27 cellular contexts compared by ENCODE assay signal in genomic region chr19:3323026-3323425, GRCh38. TPM values are rescaled to one million over a fixed set of nuclear protein-coding genes. Genes with fewer than 3 reads are reported as not detected.
DNase-seq lines count a peak whose midpoint lies in the region; ATAC-seq, FAIRE-seq and TF ChIP-seq lines count a peak whose summit lies in the region.
"Had no signal": no experiment of that assay in that cellular context is flagged by ENCODE, and none has a peak within 500 bp of the region (broad histone marks: within the 10 kb centered on the region; RNA-seq: fewer than 3 reads in every experiment).

No MANE protein-coding gene starts in this region.

- no peak overlapping the region for H2AK5ac ChIP-seq in neuronal stem cell (ENCODE audit: low read depth, low read length)

- H2BK5ac ChIP-seq in neuronal stem cell (ENCODE audit: low read length) = no peak overlapping the region

- H3K27me3 ChIP-seq in BLaER1 (no peaks in the 10 kb centered on the region), GM12878 (replicated peaks in 1 of 2; ENCODE audit: control insufficient read depth in 2 of 2, insufficient read depth in 2 of 2, low read length in 1 of 2) (no peaks in the 10 kb centered on the region), neuronal stem cell (ENCODE audit: control insufficient read depth in 3 of 3, insufficient read depth in 3 of 3, low read depth in 1 of 3, low read length in 3 of 3) (peaks cover 0 to under 1% (median 0%) of the 10 kb centered on the region in 3 experiments)

- CTCF ChIA-PET in GM12878 (lab: Yijun Ruan, JAX) = interaction anchor here (0.9 to 1.4 kb wide), 5 partner anchors 18 to 156 kb away, joined by 3 to 7 read pairs (median 5); no protein-coding TSS in a partner anchor

- no peak overlapping the region for H3K4ac ChIP-seq in neuronal stem cell (ENCODE audit: low read length)

- H3K9me3 ChIP-seq in BLaER1 (no peaks in the 10 kb centered on the region), GM12878 (replicated peaks; ENCODE audit: control insufficient read depth, insufficient read depth, low read length) (no peaks in the 10 kb centered on the region), neuronal stem cell (replicated peaks in 1 of 2; ENCODE audit: control insufficient read depth in 2 of 2, insufficient read depth in 1 of 2, low read depth in 1 of 2, low read length in 2 of 2) (no peaks in the 10 kb centered on the region)
- H3K9me3 ChIP-seq: A549, Caco-2, SJSA1 had no signal

- H4K20me1 ChIP-seq in BLaER1 = no peaks in the 10 kb centered on the region
- no peaks in the 10 kb centered on the region for H4K20me1 ChIP-seq in GM12878 (ENCODE audit: control insufficient read depth, insufficient read depth)

- H3K79me2 ChIP-seq in GM12878 (ENCODE audit: control insufficient read depth, insufficient read depth, low read length) = no peaks in the 10 kb centered on the region

- no peak overlapping the region for H4K8ac ChIP-seq in neuronal stem cell (ENCODE audit: low read depth, low read length)

- H3K23ac ChIP-seq in neuronal stem cell (ENCODE audit: low read depth, low read length, poor library complexity) = peak overlapping the region; percentile 10

- H3K4me3 ChIP-seq in BLaER1 (no peak overlapping the region), GM12878 (no peak overlapping the region), neuronal stem cell (ENCODE audit: low read length in 2 of 2) (no peak overlapping the region)
- H3K4me3 ChIP-seq: A549, SJSA1 had no signal

- DNase-seq in GM12892 (ENCODE audit: insufficient read length) = peak; percentile 7
- DNase-seq in GM12878 (ENCODE audit: low read depth, low spot score) = no peak
- no peak for DNase-seq in neuronal stem cell (ENCODE audit: low spot score)
- DNase-seq in DMS 273 treated with DMSO at 0.1 percent for 48 hours (lab: John Stamatoyannopoulos, UW) = no peak
- DNase-seq in middle frontal gyrus (ENCODE audit: extremely low spot score, low spot score) = no peak
- DNase-seq: AML-193; Caco-2; CD8-positive, alpha-beta T cell; DMS79; EL; GDM1; Kasumi-1; NCI-H1105 treated with DMSO at 0.1 percent for 48 hours; NCI-H146; NCI-H1930; NCI-H2227 treated with DMSO at 0.1 percent for 48 hours; NCI-H526 treated with DMSO at 0.1 percent for 48 hours; Right ventricle myocardium superior; RPMI8226 had no signal

- no TSS peak for BruUV-seq in GM12878 (replicated peaks; lab: Mats Ljungman, UMichigan)

- no peak overlapping the region for H2BK15ac ChIP-seq in neuronal stem cell (ENCODE audit: low read length)

- peaks cover 10% of the 10 kb centered on the region for H3K79me1 ChIP-seq in neuronal stem cell (ENCODE audit: low read depth, low read length)

- no peaks in the 10 kb centered on the region for H3K36me3 ChIP-seq in BLaER1
- H3K36me3 ChIP-seq in GM12878 (ENCODE audit: control insufficient read depth in 2 of 2, insufficient read depth in 2 of 2, low read length in 1 of 2) = no peaks in the 10 kb centered on the region
- no peaks in the 10 kb centered on the region for H3K36me3 ChIP-seq in neuronal stem cell (replicated peaks in 1 of 2; ENCODE audit: control insufficient read depth in 2 of 2, insufficient read depth in 2 of 2, low read length in 2 of 2)
- H3K36me3 ChIP-seq: SJSA1 had no signal

- WGBS in GM12878 (ENCODE audit: insufficient coverage, insufficient replicate concordance, low lambda C conversion rate, missing lambda C conversion rate) = 0% methylated on average over 2 of the region's 2 CpGs
- no CpG with 5 or more reads among the region's 2 CpGs for WGBS in neuronal stem cell (ENCODE audit: extremely low coverage in 2 of 2, insufficient read length in 2 of 2, insufficient replicate concordance in 1 of 2), 2 donors

- FAIRE-seq in GM12892 (lab: Jason Lieb, UNC) (no peak), GM12878 (lab: Jason Lieb, UNC) (no peak)
- FAIRE-seq: A549, GM12891, GM18507 had no signal

- TF ChIP-seq RAD21 in GM12878 (IDR thresholded peaks at IDR 0.05; ENCODE audit: insufficient read depth, low read depth, low read length) = no peak

- intact Hi-C loops in GM12878 (cut with micrococcal nuclease; ENCODE audit: unreplicated experiment) = no loop called here

- no peak overlapping the region for H2BK120ac ChIP-seq in neuronal stem cell (ENCODE audit: low read depth, low read length)

- H3K9ac ChIP-seq in BLaER1 (no peak overlapping the region), GM12878 (ENCODE audit: control insufficient read depth, insufficient read depth, low read length) (no peak overlapping the region), neuronal stem cell (ENCODE audit: low read depth, low read length, poor library complexity) (no peak overlapping the region)

- no peak for TF ChIP-seq CTCF in GM12878 (IDR thresholded peaks at IDR 0.05 in 2 of 3, conservative IDR thresholded peaks at IDR 0.05 in 1 of 3; ENCODE audit: control insufficient read depth in 2 of 3, extremely low read depth in 1 of 3, insufficient read depth in 1 of 3, low read depth in 3 of 3, low read length in 3 of 3)

- RAD21 ChIA-PET in GM12878 (lab: Charles Lee; ENCODE audit: unreplicated experiment) = no interaction called here

- peaks cover 5% of the 10 kb centered on the region; the same call in 1 of the 2 replicates for H3K4me1 ChIP-seq in BLaER1
- no peaks in the 10 kb centered on the region for H3K4me1 ChIP-seq in GM12878 (ENCODE audit: control insufficient read depth, insufficient read depth, low read length)
- no peaks in the 10 kb centered on the region for H3K4me1 ChIP-seq in neuronal stem cell (ENCODE audit: control insufficient read depth in 2 of 2, insufficient read depth in 1 of 2, low read depth in 1 of 2, low read length in 2 of 2)
- H3K4me1 ChIP-seq: A549, Caco-2 had no signal

- H3K18ac ChIP-seq in neuronal stem cell (ENCODE audit: low read length) = no peak overlapping the region

- H3K27ac ChIP-seq in BLaER1 (no peak overlapping the region), GM12878 (ENCODE audit: control insufficient read depth, insufficient read depth) (no peak overlapping the region), neuronal stem cell (replicated peaks; ENCODE audit: low read length) (no peak overlapping the region)
- H3K27ac ChIP-seq: A549, C4-2B, SJSA1 had no signal

- H3K4me2 ChIP-seq in BLaER1 (peak overlapping the region; percentile 14; the same call in 1 of the 2 replicates), GM12878 (ENCODE audit: control insufficient read depth, insufficient read depth) (no peak overlapping the region), neuronal stem cell (ENCODE audit: insufficient read depth, low read length, poor library complexity, severe bottlenecking) (no peak overlapping the region)
- H3K4me2 ChIP-seq: A549 had no signal

- POLR2A ChIA-PET in GM12878 (lab: Charles Lee) = no interaction called here

- H4K91ac ChIP-seq in neuronal stem cell (ENCODE audit: low read depth, low read length, poor library complexity) = no peak overlapping the region

- no peak overlapping the region for H2BK12ac ChIP-seq in neuronal stem cell (ENCODE audit: low read length)

- TF ChIP-seq POLR2A in GM12892 (IDR thresholded peaks at IDR 0.05; ENCODE audit: low read depth, low read length) (no peak), GM12878 (IDR thresholded peaks at IDR 0.05; ENCODE audit: low read depth, low read length) (no peak)

- TF ChIP-seq EP300 in GM12878 (IDR thresholded peaks at IDR 0.05; ENCODE audit: borderline replicate concordance in 1 of 2, control insufficient read depth in 1 of 2, low read depth in 2 of 2, low read length in 2 of 2) = no peak

- no peak overlapping the region for H3K14ac ChIP-seq in neuronal stem cell (ENCODE audit: low read length)

- SMC1A ChIA-PET in GM12878 (lab: Charles Lee; ENCODE audit: uncharacterized antibody, unreplicated experiment) = interaction anchor here (0.8 kb wide), 1 partner anchor 108 kb away, joined by 3 read pairs; no protein-coding TSS in a partner anchor

- in situ Hi-C loops in GM12878 (cut with MboI) = no loop called here

- ATAC-seq in GM12878 (peak; percentile 33; the same call in 1 of the 3 replicates), HG02870 (IDR thresholded peaks at IDR 0.05; ENCODE audit: unreplicated experiment) (no peak)
- ATAC-seq: A549; CD8-positive, alpha-beta T cell; HCT116 had no signal

- H2AFZ ChIP-seq in GM12878 (ENCODE audit: control insufficient read depth, low read depth, low read length) (no peak overlapping the region), neuronal stem cell (ENCODE audit: low read length) (no peak overlapping the region)

TF ChIP-seq in GM12878, 131 proteins besides CTCF, POLR2A, EP300 and RAD21:
- TF ChIP-seq EGR1 (IDR thresholded peaks at IDR 0.05; ENCODE audit: borderline replicate concordance in 1 of 2, low read depth in 2 of 2, low read length in 2 of 2) (0 out of 3 replicates have a peak, but pooled peaks of 1 of the 2 experiments have one; percentile 8), EED (IDR thresholded peaks at IDR 0.05; ENCODE audit: low read depth) (0 out of 2 replicates have a peak, but pooled peaks have one; percentile 19), KDM1A (IDR thresholded peaks at IDR 0.05; ENCODE audit: borderline replicate concordance) (no peak), KAT2A (conservative IDR thresholded peaks at IDR 0.05; ENCODE audit: control insufficient read depth, low read depth, low read length) (no peak)

RNA-seq across cellular contexts. Expression of gene NFIC, which starts 43.4 kb away (rescaled TPM):
- 3.5 TPM for polyA plus RNA-seq in GM12892 (2012; ENCODE audit: missing spikeins)
- 77.1 and 95.5 TPM in 2 replicates for total RNA-seq in GM12878 (2013; cell fraction: nucleolus; rRNA removed)
- total RNA-seq in GM12878 (2014; rRNA removed) = 8.8 and 9.2 TPM in 2 replicates
- 2.8 and 5.3 TPM in 2 replicates for total RNA-seq in GM12878 (2014; rRNA removed; fragmentation: Illumina TruSeq; extraction: Trizol)
- 50.5 and 53.5 TPM in 2 replicates for total RNA-seq in GM12878 (2021)
- 3.6 TPM for polyA plus RNA-seq in GM12878 (2011; ENCODE audit: low read depth)
- polyA plus RNA-seq in GM12878 (2011; rRNA removed) = 0.86 and 1.6 TPM in 2 replicates
- 2.1 and 2.2 TPM in 2 replicates for polyA plus RNA-seq in GM12878 (2011; cell fraction: cytosol; rRNA removed)
- polyA plus RNA-seq in GM12878 (2011; cell fraction: nucleus; rRNA removed) = 11.0 and 19.5 TPM in 2 replicates
- 12.5 and 13.5 TPM in 2 replicates for polyA plus RNA-seq in GM12878 (2012)
- 4.6 and 11.1 TPM in 2 replicates for polyA plus RNA-seq in GM12878 (2014; fragmentation: Illumina TruSeq; extraction: Trizol)
- polyA plus RNA-seq in GM12878 (2014; fragmentation: Nextera tagmentation; extraction: Ambion mirVana) = 1 to 10 TPM in 1 of 2 experiments, under 1 TPM in 1; 0.71 to 1.1 TPM
- 13.8 and 16.8 TPM in 2 replicates for polyA plus RNA-seq in GM12878 (2014; rRNA removed)
- polyA plus RNA-seq in GM12878 (2016; fragmentation: Nextera tagmentation; extraction: Ambion mirVana) = 10 to 100 TPM; 18.5 to 22.2 TPM
- 3.4 and 7.2 TPM in 2 replicates for polyA minus RNA-seq in GM12878 (2011; rRNA and poly(A)+ RNA removed)
- polyA minus RNA-seq in GM12878 (2011; cell fraction: cytosol; rRNA and poly(A)+ RNA removed) = 8.4 and 9.6 TPM in 2 replicates
- 8.9 and 14.9 TPM in 2 replicates for polyA minus RNA-seq in GM12878 (2011; cell fraction: nucleus; rRNA and poly(A)+ RNA removed)
- 4.0 TPM for polyA plus RNA-seq in neuronal stem cell (2013, experiment 1 of 2)
- polyA plus RNA-seq in neuronal stem cell (2013, experiment 2 of 2) = 4.5 TPM
